ENCODE assay signal across 1 cellular context in the genomic region with DNA sequence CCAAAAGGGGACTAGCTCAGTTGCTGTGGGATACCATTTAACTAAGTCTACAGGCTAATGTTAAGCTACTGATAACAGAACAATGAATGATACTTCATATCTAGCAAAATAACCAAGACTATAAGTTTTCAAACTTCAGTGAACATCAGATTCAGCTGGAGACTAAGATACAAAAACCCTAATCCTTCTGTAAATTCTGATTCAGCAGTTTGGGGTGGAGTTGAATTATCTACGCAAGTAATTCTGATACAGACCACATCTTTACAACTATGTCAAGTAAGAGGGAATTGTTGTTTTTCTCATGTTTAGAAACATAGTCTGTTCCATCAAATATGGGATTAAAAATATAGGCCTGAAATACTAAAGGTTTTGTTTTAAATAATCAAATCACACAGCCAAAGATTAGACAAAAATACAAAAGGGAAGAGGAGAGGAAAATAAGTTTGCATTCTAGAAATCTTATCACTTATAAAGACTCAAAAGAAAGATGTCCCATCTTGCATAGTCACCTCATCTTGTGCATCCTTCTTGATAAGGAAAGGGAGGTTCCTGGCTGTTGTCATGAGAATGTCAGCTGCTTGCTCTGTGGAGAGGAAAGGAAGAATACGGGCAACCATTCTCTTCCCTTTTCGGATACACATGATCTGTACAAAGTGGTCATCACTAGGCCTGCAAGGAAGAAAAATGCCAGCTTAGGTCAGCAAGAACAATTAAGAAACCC.
TF ChIP-seq lines count a peak whose summit lies in the region.

No MANE protein-coding gene starts in this region.

TF ChIP-seq in HepG2, 621 proteins besides CTCF, POLR2A, EP300 and RAD21:
- no peak for TF ChIP-seq ZNF7 (CRISPR knock-in tag; IDR thresholded peaks at IDR 0.05)
- no peak for TF ChIP-seq SRY (CRISPR knock-in tag; IDR thresholded peaks at IDR 0.05)
- TF ChIP-seq, protein P1, sequence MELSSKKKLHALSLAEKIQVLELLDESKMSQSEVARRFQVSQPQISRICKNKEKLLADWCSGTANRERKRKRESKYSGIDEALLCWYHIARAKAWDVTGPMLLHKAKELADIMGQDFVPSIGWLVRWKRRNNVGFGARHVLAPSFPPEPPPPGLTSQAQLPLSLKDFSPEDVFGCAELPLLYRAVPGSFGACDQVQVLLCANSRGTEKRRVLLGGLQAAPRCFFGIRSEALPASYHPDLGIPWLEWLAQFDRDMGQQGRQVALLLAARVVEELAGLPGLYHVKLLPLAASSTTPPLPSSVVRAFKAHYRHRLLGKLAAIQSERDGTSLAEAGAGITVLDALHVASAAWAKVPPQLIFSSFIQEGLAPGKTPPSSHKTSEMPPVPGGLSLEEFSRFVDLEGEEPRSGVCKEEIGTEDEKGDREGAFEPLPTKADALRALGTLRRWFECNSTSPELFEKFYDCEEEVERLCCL (CRISPR knock-in tag; IDR thresholded peaks at IDR 0.05; ENCODE audit: borderline replicate concordance) = no peak
- no peak for TF ChIP-seq HOXA9 (CRISPR knock-in tag; IDR thresholded peaks at IDR 0.05; ENCODE audit: borderline replicate concordance)
- TF ChIP-seq SIX1 (CRISPR knock-in tag; IDR thresholded peaks at IDR 0.05; ENCODE audit: borderline replicate concordance) = no peak
- TF ChIP-seq, protein P2, sequence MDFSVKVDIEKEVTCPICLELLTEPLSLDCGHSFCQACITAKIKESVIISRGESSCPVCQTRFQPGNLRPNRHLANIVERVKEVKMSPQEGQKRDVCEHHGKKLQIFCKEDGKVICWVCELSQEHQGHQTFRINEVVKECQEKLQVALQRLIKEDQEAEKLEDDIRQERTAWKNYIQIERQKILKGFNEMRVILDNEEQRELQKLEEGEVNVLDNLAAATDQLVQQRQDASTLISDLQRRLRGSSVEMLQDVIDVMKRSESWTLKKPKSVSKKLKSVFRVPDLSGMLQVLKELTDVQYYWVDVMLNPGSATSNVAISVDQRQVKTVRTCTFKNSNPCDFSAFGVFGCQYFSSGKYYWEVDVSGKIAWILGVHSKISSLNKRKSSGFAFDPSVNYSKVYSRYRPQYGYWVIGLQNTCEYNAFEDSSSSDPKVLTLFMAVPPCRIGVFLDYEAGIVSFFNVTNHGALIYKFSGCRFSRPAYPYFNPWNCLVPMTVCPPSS (IDR thresholded peaks at IDR 0.05) = no peak
- no peak for TF ChIP-seq CAMTA2 (CRISPR knock-in tag; IDR thresholded peaks at IDR 0.05; ENCODE audit: borderline replicate concordance)
- TF ChIP-seq ZNF605 (CRISPR knock-in tag; IDR thresholded peaks at IDR 0.05) = no peak
